9 cellular contexts compared by ENCODE assay signal in the genomic region with DNA sequence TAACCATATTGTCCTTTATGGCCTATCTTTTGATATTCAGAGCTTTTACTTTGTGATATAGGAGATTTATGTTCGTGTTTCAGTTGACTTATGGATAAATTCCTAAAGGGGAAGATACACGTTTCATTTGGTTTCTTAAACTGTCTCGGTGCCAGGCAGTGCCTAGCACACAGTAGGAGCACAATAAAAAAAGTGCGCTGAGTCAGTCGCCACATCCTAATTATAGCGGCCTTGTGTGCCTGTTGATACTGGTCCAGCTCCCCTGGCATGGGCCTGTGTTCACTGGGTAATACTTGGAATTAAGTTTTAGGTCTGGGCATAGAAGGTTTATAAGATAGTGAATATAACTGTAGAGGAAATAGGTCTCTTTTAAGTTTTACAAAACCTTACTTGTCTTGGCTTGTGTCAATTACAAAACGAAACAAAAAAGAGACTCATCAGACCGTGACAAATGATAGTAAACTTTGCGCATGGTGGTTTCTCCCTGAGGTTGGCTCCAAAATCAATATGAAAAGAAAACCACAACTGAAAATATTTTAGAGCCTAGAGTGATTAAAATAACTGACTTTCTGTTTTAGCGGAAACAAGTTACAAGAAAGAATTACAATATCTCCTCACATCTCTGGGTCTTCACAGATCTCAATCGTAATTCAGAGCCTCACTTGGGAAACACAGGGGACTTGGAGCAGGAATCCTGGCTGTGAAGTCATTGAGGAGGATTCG.
DNase-seq lines count a peak whose midpoint lies in the region; ATAC-seq and TF ChIP-seq lines count a peak whose summit lies in the region.
"Had no signal": no experiment of that assay in that cellular context is flagged by ENCODE, and none has a peak within 500 bp of the region (broad histone marks: within the 10 kb centered on the region; RNA-seq: fewer than 3 reads in every experiment).

No MANE protein-coding gene starts in this region.

- H3K36me3 ChIP-seq in esophagus (ENCODE audit: control insufficient read depth in 2 of 2, insufficient read depth in 2 of 2, low read length in 1 of 2): no peaks in the 10 kb centered on the region
- peaks cover 0 to 8% of the 10 kb centered on the region in 2 donors for H3K36me3 ChIP-seq in ascending aorta

- peak overlapping the region; percentile 11 to 60 for H3K27ac ChIP-seq in esophagus (ENCODE audit: low read depth in 2 of 2, low read length in 1 of 2)
- H3K27ac ChIP-seq in ascending aorta: no peak overlapping the region

- H3K9me3 ChIP-seq in esophagus (ENCODE audit: control insufficient read depth in 2 of 2, insufficient read depth in 1 of 2, low read depth in 1 of 2, low read length in 1 of 2): no peaks in the 10 kb centered on the region
- H3K9me3 ChIP-seq in ascending aorta: no peaks in the 10 kb centered on the region

- H3K27me3 ChIP-seq in esophagus (ENCODE audit: control insufficient read depth in 1 of 2, insufficient read depth in 2 of 2, low read length in 2 of 2) (no peaks in the 10 kb centered on the region), ascending aorta (no peaks in the 10 kb centered on the region)

- peak overlapping the region; percentile 12; the same call in 1 of the 2 replicates for H3K4me3 ChIP-seq in GM12865 (ENCODE audit: low read depth, low read length)
- no peak overlapping the region for H3K4me3 ChIP-seq in esophagus (ENCODE audit: low read depth in 1 of 2, low read length in 2 of 2)
- H3K4me3 ChIP-seq in ascending aorta: no peak overlapping the region
- H3K4me3 ChIP-seq: K562 had no signal

- H3K4me1 ChIP-seq in esophagus (ENCODE audit: control insufficient read depth in 2 of 2, insufficient read depth in 2 of 2, low read length in 1 of 2) (no peaks in the 10 kb centered on the region), ascending aorta (no peaks in the 10 kb centered on the region)

- whole genome bisulfite sequencing in esophagus, 2 donors: 49 to 51% methylated on average over 12 of the region's 12 CpGs

- TF ChIP-seq CTCF in GM12865 (IDR thresholded peaks at IDR 0.05; ENCODE audit: insufficient read depth, low read depth, low read length, missing control alignments): no peak
- TF ChIP-seq CTCF in omental fat pad (IDR thresholded peaks at IDR 0.05): no peak
- no peak for TF ChIP-seq CTCF in ascending aorta (IDR thresholded peaks at IDR 0.05)

- intact Hi-C loops in Right ventricle myocardium inferior (cut with DNase I): no loop called here
- intact Hi-C loops in ascending aorta (cut with DNase I): no loop called here

- peak; percentile 84 for DNase-seq in GM12865 (ENCODE audit: low read depth)
- peak; percentile 57 for DNase-seq in NAMALWA (ENCODE audit: low spot score)
- DNase-seq in Right ventricle myocardium inferior (ENCODE audit: missing footprints): no peak
- DNase-seq in AG08396 (ENCODE audit: low spot score): no peak
- no peak for DNase-seq in omental fat pad (ENCODE audit: low spot score)
- DNase-seq in ascending aorta (ENCODE audit: low spot score in 2 of 2): no peak

- peak; percentile 82 for ATAC-seq in GM21390 (IDR thresholded peaks at IDR 0.05; ENCODE audit: unreplicated experiment)
- ATAC-seq in Right ventricle myocardium inferior: no peak
- ATAC-seq in omental fat pad (ENCODE audit: low FRiP score): no peak
- ATAC-seq: K562 had no signal

Comparison
In these comparisons a context has a peak if more than half of its experiments do, and no peak if none do; other contexts are left out.
1. DNase-seq: peak in GM12865 (single experiment) and NAMALWA (single experiment); none in Right ventricle myocardium inferior (single experiment), AG08396 (single experiment), omental fat pad (single experiment) and ascending aorta (0 of 2).
2. H3K27ac ChIP-seq: peak in esophagus (2 of 2); none in ascending aorta (0 of 2).